ENCODE assay signal across 22 cellular contexts in genomic region chr15:63165166-63165859, GRCh38. TPM values are rescaled to one million over a fixed set of nuclear protein-coding genes. Genes with fewer than 3 reads are reported as not detected.
DNase-seq lines count a peak whose midpoint lies in the region; ATAC-seq, FAIRE-seq and TF ChIP-seq lines count a peak whose summit lies in the region.
"Had no signal": no experiment of that assay in that cellular context is flagged by ENCODE, and none has a peak within 500 bp of the region (broad histone marks: within the 10 kb centered on the region; RNA-seq: fewer than 3 reads in every experiment).

No MANE protein-coding gene starts in this region.

- H3K27ac ChIP-seq in right atrium auricular region (no peak overlapping the region), right cardiac atrium (ENCODE audit: low read length) (no peak overlapping the region), endothelial cell of umbilical vein (ENCODE audit: insufficient read depth, low read depth, low read length) (no peak overlapping the region), tibial nerve (no peak overlapping the region)
- H3K27ac ChIP-seq: 22Rv1, BLaER1, HL-60 had no signal

- no peak for TF ChIP-seq CTCF in right atrium auricular region (IDR thresholded peaks at IDR 0.05)
- TF ChIP-seq CTCF in endothelial cell of umbilical vein (IDR thresholded peaks at IDR 0.05; ENCODE audit: extremely low read depth in 1 of 2, insufficient read depth in 1 of 2, low read depth in 1 of 2, low read length in 2 of 2) = no peak
- TF ChIP-seq CTCF in Caco-2 (IDR thresholded peaks at IDR 0.05; ENCODE audit: insufficient read depth in 1 of 2, low read depth in 1 of 2, low read length in 1 of 2, severe bottlenecking in 1 of 2, unreplicated experiment in 1 of 2) = no peak
- no peak for TF ChIP-seq CTCF in tibial nerve (IDR thresholded peaks at IDR 0.05)

- no peaks in the 10 kb centered on the region for H3K9me1 ChIP-seq in endothelial cell of umbilical vein (replicated peaks; ENCODE audit: control insufficient read depth, extremely low read depth, insufficient read depth, low read length)

- H3K36me3 ChIP-seq in right atrium auricular region = no peaks in the 10 kb centered on the region
- H3K36me3 ChIP-seq in adipocyte (ENCODE audit: control insufficient read depth, insufficient read depth, low read length, severe bottlenecking) = no peaks in the 10 kb centered on the region
- H3K36me3 ChIP-seq in endothelial cell of umbilical vein (ENCODE audit: control insufficient read depth in 2 of 2, extremely low read depth in 1 of 2, insufficient read depth in 2 of 2, low read length in 2 of 2) = no peaks in the 10 kb centered on the region
- no peaks in the 10 kb centered on the region for H3K36me3 ChIP-seq in Caco-2 (ENCODE audit: control insufficient read depth, insufficient read depth, low read length)
- no peaks in the 10 kb centered on the region for H3K36me3 ChIP-seq in tibial nerve
- H3K36me3 ChIP-seq: BLaER1, MG63 had no signal

- peak overlapping the region; percentile 50 for H3K9ac ChIP-seq in adipocyte (ENCODE audit: low read length)
- no peak overlapping the region for H3K9ac ChIP-seq in endothelial cell of umbilical vein (replicated peaks; ENCODE audit: extremely low read depth, insufficient read depth, low read length)
- H3K9ac ChIP-seq: BLaER1 had no signal

- TF ChIP-seq POLR2A in endothelial cell of umbilical vein (IDR thresholded peaks at IDR 0.05; ENCODE audit: low read depth, low read length) (no peak), tibial nerve (IDR thresholded peaks at IDR 0.05) (no peak)

- H3K9me3 ChIP-seq in right atrium auricular region = no peaks in the 10 kb centered on the region
- no peaks in the 10 kb centered on the region for H3K9me3 ChIP-seq in right cardiac atrium (ENCODE audit: control insufficient read depth, low read length)
- H3K9me3 ChIP-seq in adipocyte (ENCODE audit: control insufficient read depth, low read length) = no peaks in the 10 kb centered on the region
- H3K9me3 ChIP-seq in endothelial cell of umbilical vein (replicated peaks; ENCODE audit: control insufficient read depth, insufficient read depth, low read length) = no peaks in the 10 kb centered on the region
- H3K9me3 ChIP-seq in Caco-2 = no peaks in the 10 kb centered on the region
- no peaks in the 10 kb centered on the region for H3K9me3 ChIP-seq in tibial nerve
- H3K9me3 ChIP-seq: BLaER1 had no signal

- H3K27me3 ChIP-seq in right atrium auricular region (no peaks in the 10 kb centered on the region), right cardiac atrium (ENCODE audit: control insufficient read depth, insufficient read depth) (no peaks in the 10 kb centered on the region), adipocyte (replicated peaks; ENCODE audit: control insufficient read depth, insufficient read depth, low read length) (no peaks in the 10 kb centered on the region), endothelial cell of umbilical vein (ENCODE audit: control insufficient read depth in 2 of 2, insufficient read depth in 2 of 2, low read length in 2 of 2) (no peaks in the 10 kb centered on the region), Caco-2 (replicated peaks; ENCODE audit: control insufficient read depth, insufficient read depth, low read length) (no peaks in the 10 kb centered on the region), tibial nerve (no peaks in the 10 kb centered on the region)
- H3K27me3 ChIP-seq: BLaER1, MG63 had no signal

- no peaks in the 10 kb centered on the region for H3K4me1 Mint-ChIP-seq in Caco-2 (ENCODE audit: low read depth, unreplicated experiment)

- H3K27ac Mint-ChIP-seq in Caco-2 (ENCODE audit: unreplicated experiment) = no peak overlapping the region

- no peak overlapping the region for H2AFZ ChIP-seq in endothelial cell of umbilical vein (ENCODE audit: low read depth, low read length)

- no peaks in the 10 kb centered on the region for H3K4me1 ChIP-seq in right atrium auricular region
- no peaks in the 10 kb centered on the region for H3K4me1 ChIP-seq in right cardiac atrium (ENCODE audit: control insufficient read depth, insufficient read depth, low read length)
- H3K4me1 ChIP-seq in adipocyte (ENCODE audit: control insufficient read depth, insufficient read depth, low read length) = peaks cover 11% of the 10 kb centered on the region
- H3K4me1 ChIP-seq in endothelial cell of umbilical vein (ENCODE audit: control insufficient read depth, extremely low read depth, insufficient read depth, low read length) = no peaks in the 10 kb centered on the region
- H3K4me1 ChIP-seq in Caco-2 = no peaks in the 10 kb centered on the region
- no peaks in the 10 kb centered on the region for H3K4me1 ChIP-seq in tibial nerve

- H4K20me1 ChIP-seq in endothelial cell of umbilical vein (replicated peaks; ENCODE audit: control insufficient read depth, extremely low read depth, insufficient read depth, low read length) = no peaks in the 10 kb centered on the region
- H4K20me1 ChIP-seq: BLaER1 had no signal

- peak; percentile 15 for FAIRE-seq in endothelial cell of umbilical vein (lab: Jason Lieb, UNC)
- FAIRE-seq: D721Med, H1 had no signal

- DNase-seq in right atrium auricular region (ENCODE audit: low spot score) (peak; percentile 9), right cardiac atrium (no peak), adipocyte (ENCODE audit: low read depth) (peak; percentile 27), endothelial cell of umbilical vein (ENCODE audit: low read depth, low spot score) (no peak), Caco-2 (no peak), HuH-7 (ENCODE audit: low spot score) (no peak), tibial nerve (ENCODE audit: low spot score in 2 of 2) (no peak)
- DNase-seq: CD4-positive, CD25-positive, alpha-beta regulatory T cell; KBM-7; MG63; NCI-H1105 treated with DMSO at 0.1 percent for 48 hours; NCI-H146; NCI-H2081; NCI-H2227 treated with DMSO at 0.1 percent for 48 hours; NCI-H526 treated with DMSO at 0.1 percent for 48 hours; Right ventricle myocardium superior; RPMI8226 had no signal

- no peaks in the 10 kb centered on the region for H3K9me3 Mint-ChIP-seq in Caco-2 (ENCODE audit: unreplicated experiment)
- H3K9me3 Mint-ChIP-seq: CD4-positive, CD25-positive, alpha-beta regulatory T cell had no signal

- dilution Hi-C loops in endothelial cell of umbilical vein (cut with MboI; ENCODE audit: extremely low pct_ligation_motif_present, low sequenced_read_pairs) = no loop called here

- ATAC-seq in right cardiac atrium = no peak

- CTCF ChIA-PET in endothelial cell of umbilical vein (lab: Charles Lee) (interaction anchor here (0.8 to 2.1 kb wide), 6 partner anchors 40 to 237 kb away, joined by 3 to 15 read pairs (median 3); no protein-coding TSS in a partner anchor), Caco-2 (lab: Charles Lee) (no interaction called here)

- WGBS in right cardiac atrium = 89% methylated on average over 6 of the region's 6 CpGs
- 71% methylated on average over 6 of the region's 6 CpGs for WGBS in tibial nerve, 2 donors

- no peak for TF ChIP-seq EP300 in tibial nerve (IDR thresholded peaks at IDR 0.05)

- H3K27me3 Mint-ChIP-seq in Caco-2 (ENCODE audit: insufficient read depth, unreplicated experiment) = no peaks in the 10 kb centered on the region
- H3K27me3 Mint-ChIP-seq: CD4-positive, CD25-positive, alpha-beta regulatory T cell had no signal

- H3K4me3 ChIP-seq in right atrium auricular region (no peak overlapping the region), right cardiac atrium (ENCODE audit: low read length) (no peak overlapping the region), adipocyte (ENCODE audit: low read length) (no peak overlapping the region), endothelial cell of umbilical vein (replicated peaks in 1 of 3; ENCODE audit: insufficient read depth in 1 of 3, low read depth in 1 of 3, low read length in 3 of 3) (no peak overlapping the region), Caco-2 (ENCODE audit: low read depth, low read length) (no peak overlapping the region), tibial nerve (no peak overlapping the region)
- H3K4me3 ChIP-seq: BLaER1, MG63 had no signal

- intact Hi-C loops in right cardiac atrium (cut with DNase I) = loop anchor here in 1 of 4 donors (10.0 kb wide), 1 partner anchor 239 kb away; no protein-coding TSS in a partner anchor
- intact Hi-C loops in endothelial cell of umbilical vein (cut with micrococcal nuclease) = no loop called here
- intact Hi-C loops in Caco-2 (cut with micrococcal nuclease; ENCODE audit: unreplicated experiment) = no loop called here

- no peaks in the 10 kb centered on the region for H3K79me2 ChIP-seq in endothelial cell of umbilical vein (ENCODE audit: control insufficient read depth, insufficient read depth, low read length)

- BruUV-seq in endothelial cell of umbilical vein (replicated peaks; lab: Mats Ljungman, UMichigan) (no TSS peak), Caco-2 (replicated peaks; lab: Mats Ljungman, UMichigan) (no TSS peak)

- H3K4me3 Mint-ChIP-seq in Caco-2 (ENCODE audit: unreplicated experiment) = no peak overlapping the region
- H3K4me3 Mint-ChIP-seq: CD4-positive, CD25-positive, alpha-beta regulatory T cell had no signal

- POLR2A ChIA-PET in endothelial cell of umbilical vein (lab: Charles Lee) = no interaction called here
- POLR2A ChIA-PET in Caco-2 (lab: Charles Lee) = no interaction called here

- H3K36me3 Mint-ChIP-seq in Caco-2 (ENCODE audit: insufficient read depth, unreplicated experiment) = no peaks in the 10 kb centered on the region
- H3K36me3 Mint-ChIP-seq: CD4-positive, CD25-positive, alpha-beta regulatory T cell had no signal

- H3K4me2 ChIP-seq in endothelial cell of umbilical vein (ENCODE audit: insufficient read depth, low read length) = no peak overlapping the region
- H3K4me2 ChIP-seq: BLaER1 had no signal

RNA-seq across cellular contexts. Expression of gene RPS27L, which starts 8.0 kb away (rescaled TPM):
- total RNA-seq in right atrium auricular region (10 to 100 TPM; 74.7 to 76.4 TPM), right cardiac atrium (100 to 1,000 TPM; 142 to 188 (median 159) TPM), endothelial cell of umbilical vein (338 and 345 TPM in 2 replicates), Caco-2 (2022) (62.2 and 73.0 TPM in 2 replicates), tibial nerve (10 to 100 TPM; 50.3 to 83.7 (median 71.7) TPM)
- polyA plus RNA-seq in right cardiac atrium (183 TPM), endothelial cell of umbilical vein (163 and 170 TPM in 2 replicates)
- polyA plus RNA-seq in endothelial cell of umbilical vein (2011; cell fraction: cytosol; rRNA removed) = 317 and 375 TPM in 2 replicates
- 139 and 168 TPM in 2 replicates for polyA plus RNA-seq in endothelial cell of umbilical vein (2011; cell fraction: nucleus; rRNA removed)
- polyA plus RNA-seq in endothelial cell of umbilical vein (2012) = 568 and 822 TPM in 2 replicates
- polyA minus RNA-seq in endothelial cell of umbilical vein = 43.9 and 45.6 TPM in 2 replicates
- 27.0 TPM for polyA minus RNA-seq in endothelial cell of umbilical vein (2011; cell fraction: cytosol; rRNA and poly(A)+ RNA removed)
- 50.2 and 65.0 TPM in 2 replicates for polyA minus RNA-seq in endothelial cell of umbilical vein (2011; cell fraction: nucleus; rRNA and poly(A)+ RNA removed)

RNA-seq across cellular contexts. Expression of gene RAB8B, which starts 24.1 kb away (rescaled TPM):
- total RNA-seq in right atrium auricular region = 10 to 100 TPM; 10.2 to 19.3 TPM
- 10 to 100 TPM; 16.1 to 21.5 (median 19.3) TPM for total RNA-seq in right cardiac atrium
- polyA plus RNA-seq in right cardiac atrium = 7.2 TPM
- 50.3 and 52.5 TPM in 2 replicates for total RNA-seq in endothelial cell of umbilical vein
- polyA plus RNA-seq in endothelial cell of umbilical vein = 7.5 and 10.4 TPM in 2 replicates
- 16.2 and 17.8 TPM in 2 replicates for polyA plus RNA-seq in endothelial cell of umbilical vein (2011; cell fraction: cytosol; rRNA removed)
- polyA plus RNA-seq in endothelial cell of umbilical vein (2011; cell fraction: nucleus; rRNA removed) = 16.0 and 23.7 TPM in 2 replicates
- polyA plus RNA-seq in endothelial cell of umbilical vein (2012) = 38.0 and 52.8 TPM in 2 replicates
- polyA minus RNA-seq in endothelial cell of umbilical vein = 31.1 and 38.5 TPM in 2 replicates
- 30.1 TPM for polyA minus RNA-seq in endothelial cell of umbilical vein (2011; cell fraction: cytosol; rRNA and poly(A)+ RNA removed)
- polyA minus RNA-seq in endothelial cell of umbilical vein (2011; cell fraction: nucleus; rRNA and poly(A)+ RNA removed) = 11.3 and 19.3 TPM in 2 replicates
- total RNA-seq in Caco-2 (2022) = 17.3 and 18.2 TPM in 2 replicates
- total RNA-seq in tibial nerve = 10 to 100 TPM; 32.9 to 45.0 (median 42.5) TPM

RNA-seq across cellular contexts. Expression of gene LACTB, which starts 43.7 kb away (rescaled TPM):
- total RNA-seq in right atrium auricular region = 10 to 100 TPM; 10.6 to 20.5 TPM
- 10 to 100 TPM; 15.1 to 15.9 (median 15.8) TPM for total RNA-seq in right cardiac atrium
- 23.4 TPM for polyA plus RNA-seq in right cardiac atrium
- 26.0 and 26.1 TPM in 2 replicates for total RNA-seq in endothelial cell of umbilical vein
- polyA plus RNA-seq in endothelial cell of umbilical vein = 10.1 and 14.0 TPM in 2 replicates
- polyA plus RNA-seq in endothelial cell of umbilical vein (2011; cell fraction: cytosol; rRNA removed) = 12.8 and 13.0 TPM in 2 replicates
- polyA plus RNA-seq in endothelial cell of umbilical vein (2011; cell fraction: nucleus; rRNA removed) = 13.6 and 19.4 TPM in 2 replicates
- 38.0 and 40.9 TPM in 2 replicates for polyA plus RNA-seq in endothelial cell of umbilical vein (2012)
- polyA minus RNA-seq in endothelial cell of umbilical vein = 6.4 and 8.7 TPM in 2 replicates
- 3.8 TPM for polyA minus RNA-seq in endothelial cell of umbilical vein (2011; cell fraction: cytosol; rRNA and poly(A)+ RNA removed)
- polyA minus RNA-seq in endothelial cell of umbilical vein (2011; cell fraction: nucleus; rRNA and poly(A)+ RNA removed) = 14.9 and 18.1 TPM in 2 replicates
- total RNA-seq in Caco-2 (2022) = 8.4 and 8.8 TPM in 2 replicates
- total RNA-seq in tibial nerve = 10 to 100 TPM in 3 of 4 donors, 1 to 10 TPM in 1; 9.0 to 18.4 (median 16.5) TPM

Comparison
In these comparisons a context has a peak if more than half of its experiments do, and no peak if none do; other contexts are left out.
1. DNase-seq: peak in right atrium auricular region (single experiment) and adipocyte (single experiment); none in right cardiac atrium (0 of 3), endothelial cell of umbilical vein (single experiment), Caco-2 (0 of 2), HuH-7 (single experiment) and tibial nerve (0 of 2).